Comparison of ENCODE assay signal across 23 cellular contexts in genomic region chr6:36069573-36069972, GRCh38.
"Had no signal": no experiment of that assay in that cellular context is flagged by ENCODE, and none has a peak within 500 bp of the region (broad histone marks: within the 10 kb centered on the region; RNA-seq: fewer than 3 reads in every experiment).

No MANE protein-coding gene starts in this region.

- H3K9me3 Mint-ChIP-seq: activated CD4-positive, alpha-beta memory T cell treated with anti-CD3 and anti-CD28 coated beads for 36 hours; activated naive CD4-positive, alpha-beta T cell treated with anti-CD3 and anti-CD28 coated beads for 36 hours; activated naive CD8-positive, alpha-beta T cell treated with anti-CD3 and anti-CD28 coated beads, Interleukin-2, amount 10 ng/mL, durations not matched to agents 7 days and 5 days; effector memory CD8-positive, alpha-beta T cell; immature natural killer cell had no signal

- ATAC-seq: effector memory CD8-positive, alpha-beta T cell; sciatic nerve; stimulated activated memory B cell treated with anti-CD40 and anti-IgM and Interleukin-4, amounts not matched to agents 10 μg/mL and 1 μg/mL and 100 μg/mL, for 72 hours had no signal

- H3K4me3 Mint-ChIP-seq: activated CD4-positive, alpha-beta memory T cell treated with anti-CD3 and anti-CD28 coated beads for 36 hours; activated naive CD4-positive, alpha-beta T cell treated with anti-CD3 and anti-CD28 coated beads for 36 hours; activated naive CD8-positive, alpha-beta T cell treated with anti-CD3 and anti-CD28 coated beads, Interleukin-2, amount 10 ng/mL, durations not matched to agents 7 days and 5 days; effector memory CD8-positive, alpha-beta T cell; immature natural killer cell; stimulated activated memory B cell treated with anti-CD40 and anti-IgM and Interleukin-4, amounts not matched to agents 10 μg/mL and 1 μg/mL and 100 μg/mL, for 72 hours had no signal

- H3K36me3 Mint-ChIP-seq: activated CD4-positive, alpha-beta memory T cell treated with anti-CD3 and anti-CD28 coated beads for 36 hours; immature natural killer cell had no signal

- DNase-seq: activated CD4-positive, alpha-beta memory T cell treated with anti-CD3 and anti-CD28 coated beads for 36 hours; activated CD4-positive, alpha-beta T cell treated with anti-CD3 and anti-CD28 coated beads for 4 hours; activated CD4-positive, CD25-positive, alpha-beta regulatory T cell; activated effector memory CD4-positive, alpha-beta T cell treated with Interleukin-2 at 50 U/mL for 16 hours; activated naive CD4-positive, alpha-beta T cell treated with anti-CD3 and anti-CD28 coated beads for 36 hours; activated naive CD8-positive, alpha-beta T cell treated with anti-CD3 and anti-CD28 coated beads, Interleukin-2, amount 10 ng/mL, durations not matched to agents 7 days and 5 days; activated T-cell treated with anti-CD3 and anti-CD28 coated beads, Interleukin-2, amount 50 U/mL, for 48 hours; amniotic stem cell; colonic mucosa; dorsolateral prefrontal cortex; effector memory CD8-positive, alpha-beta T cell; glutamatergic neuron; immature natural killer cell; left ventricle myocardium inferior; occipital lobe; posterior cingulate gyrus; small intestine; stimulated activated CD4-positive, alpha-beta T cell treated with anti-CD3 and anti-CD28 coated beads, Interleukin-2, amount 100 ng/mL, for 24 hours; stomach; transverse colon; uterus had no signal

- H3K27ac Mint-ChIP-seq: activated CD4-positive, alpha-beta memory T cell treated with anti-CD3 and anti-CD28 coated beads for 36 hours; activated naive CD4-positive, alpha-beta T cell treated with anti-CD3 and anti-CD28 coated beads for 36 hours; activated naive CD8-positive, alpha-beta T cell treated with anti-CD3 and anti-CD28 coated beads, Interleukin-2, amount 10 ng/mL, durations not matched to agents 7 days and 5 days; stimulated activated memory B cell treated with anti-CD40 and anti-IgM and Interleukin-4, amounts not matched to agents 10 μg/mL and 1 μg/mL and 100 μg/mL, for 72 hours had no signal

- H3K27me3 Mint-ChIP-seq: activated CD4-positive, alpha-beta memory T cell treated with anti-CD3 and anti-CD28 coated beads for 36 hours; activated naive CD8-positive, alpha-beta T cell treated with anti-CD3 and anti-CD28 coated beads, Interleukin-2, amount 10 ng/mL, durations not matched to agents 7 days and 5 days; effector memory CD8-positive, alpha-beta T cell; stimulated activated memory B cell treated with anti-CD40 and anti-IgM and Interleukin-4, amounts not matched to agents 10 μg/mL and 1 μg/mL and 100 μg/mL, for 72 hours had no signal
